In genomic region chr1:156146749-156147405, GRCh38 we compare ENCODE assay signal across 10 cellular contexts. TPM values are rescaled to one million over a fixed set of nuclear protein-coding genes. Genes with fewer than 3 reads are reported as not detected.
DNase-seq lines count a peak whose midpoint lies in the region; ATAC-seq and TF ChIP-seq lines count a peak whose summit lies in the region.
"Had no signal": no experiment of that assay in that cellular context is flagged by ENCODE, and none has a peak within 500 bp of the region (broad histone marks: within the 10 kb centered on the region; RNA-seq: fewer than 3 reads in every experiment).

No MANE protein-coding gene starts in this region.

- TF ChIP-seq POLR2A in uterus (IDR thresholded peaks at IDR 0.05), result no peak

- no peaks in the 10 kb centered on the region for H3K9me3 ChIP-seq in iPS-15b (ENCODE audit: control insufficient read depth, insufficient read depth, low read length)
- H3K9me3 ChIP-seq in uterus, result no peaks in the 10 kb centered on the region

- H3K27ac ChIP-seq in uterus, result peak overlapping the region in 1 of 2 donors; percentile 45
- H3K27ac ChIP-seq: PC-9 had no signal

- no peaks in the 10 kb centered on the region for H3K27me3 Mint-ChIP-seq in activated CD4-positive, alpha-beta T cell treated with anti-CD3 and anti-CD28 coated beads for 36 hours
- no peaks in the 10 kb centered on the region; the same call in 1 of the 2 replicates for H3K27me3 Mint-ChIP-seq in WTC11 (ENCODE audit: low read depth)
- no peaks in the 10 kb centered on the region for H3K27me3 Mint-ChIP-seq in stimulated activated naive CD8-positive, alpha-beta T cell treated with anti-CD3 and anti-CD28 coated beads, Interleukin-15, amount 100 ng/mL, for 72 hours

- peak; percentile 54 for DNase-seq in activated CD4-positive, alpha-beta T cell treated with anti-CD3 and anti-CD28 coated beads for 36 hours
- no peak for DNase-seq in activated CD4-positive, alpha-beta T cell treated with anti-CD3 and anti-CD28 coated beads, Interleukin-2, amount 50 U/mL, for 1 hour
- no peak for DNase-seq in WTC11 (ENCODE audit: low spot score)
- DNase-seq in stimulated activated naive CD8-positive, alpha-beta T cell treated with anti-CD3 and anti-CD28 coated beads, Interleukin-15, amount 100 ng/mL, for 72 hours, result peak in 1 of 2 donors; percentile 49
- no peak for DNase-seq in amniotic stem cell (lab: John Stamatoyannopoulos, UW)
- no peak for DNase-seq in uterus
- DNase-seq: effector CD4-positive, alpha-beta T cell; PC-9 had no signal

- CTCF ChIA-PET in activated CD4-positive, alpha-beta T cell treated with anti-CD3 and anti-CD28 coated beads for 36 hours (lab: Charles Lee), result interaction anchor here (0.5 to 13.4 kb wide), 16 partner anchors 18 to 173 kb away, joined by 3 to 229 read pairs (median 3); partner anchors contain the start of genes PAQR6 and SMG5
- CTCF ChIA-PET in WTC11 (lab: Charles Lee), result interaction anchor here (0.9 to 5.8 kb wide), 12 partner anchors 10 to 162 kb away, joined by 3 to 124 read pairs (median 5); partner anchors contain the start of genes PMF1 and SLC25A44

- peak overlapping the region; percentile 85 for H3K27ac Mint-ChIP-seq in activated CD4-positive, alpha-beta T cell treated with anti-CD3 and anti-CD28 coated beads for 36 hours
- H3K27ac Mint-ChIP-seq in WTC11, result peak overlapping the region; percentile 87
- H3K27ac Mint-ChIP-seq in stimulated activated naive CD8-positive, alpha-beta T cell treated with anti-CD3 and anti-CD28 coated beads, Interleukin-15, amount 100 ng/mL, for 72 hours, result peak overlapping the region; percentile 91 to 98

- peak overlapping the region; percentile 37 for H3K4me3 Mint-ChIP-seq in activated CD4-positive, alpha-beta T cell treated with anti-CD3 and anti-CD28 coated beads for 36 hours
- peak overlapping the region; percentile 58 for H3K4me3 Mint-ChIP-seq in WTC11
- H3K4me3 Mint-ChIP-seq in stimulated activated naive CD8-positive, alpha-beta T cell treated with anti-CD3 and anti-CD28 coated beads, Interleukin-15, amount 100 ng/mL, for 72 hours, result peak overlapping the region; percentile 86 to 95

- no peak for TF ChIP-seq CTCF in WTC11 (IDR thresholded peaks at IDR 0.05)
- no peak for TF ChIP-seq CTCF in uterus (IDR thresholded peaks at IDR 0.05)

- peaks cover 28% of the 10 kb centered on the region for H3K4me1 ChIP-seq in iPS-15b (ENCODE audit: control insufficient read depth, insufficient read depth, low read length)
- no peaks in the 10 kb centered on the region for H3K4me1 ChIP-seq in uterus

- no peaks in the 10 kb centered on the region for H3K36me3 Mint-ChIP-seq in activated CD4-positive, alpha-beta T cell treated with anti-CD3 and anti-CD28 coated beads for 36 hours (ENCODE audit: low read depth)
- no peaks in the 10 kb centered on the region for H3K36me3 Mint-ChIP-seq in WTC11

- H3K4me3 ChIP-seq in iPS-15b (ENCODE audit: low read depth, low read length), result peak overlapping the region; percentile 36
- H3K4me3 ChIP-seq in uterus, result no peak overlapping the region
- H3K4me3 ChIP-seq: PC-9 had no signal

- H3K9me3 Mint-ChIP-seq in activated CD4-positive, alpha-beta T cell treated with anti-CD3 and anti-CD28 coated beads for 36 hours (ENCODE audit: low read depth), result no peaks in the 10 kb centered on the region
- H3K9me3 Mint-ChIP-seq in WTC11, result no peaks in the 10 kb centered on the region
- no peaks in the 10 kb centered on the region for H3K9me3 Mint-ChIP-seq in stimulated activated naive CD8-positive, alpha-beta T cell treated with anti-CD3 and anti-CD28 coated beads, Interleukin-15, amount 100 ng/mL, for 72 hours

- H3K9ac ChIP-seq in iPS-15b (ENCODE audit: low read depth, low read length), result peak overlapping the region; percentile 41

- POLR2A ChIA-PET in activated CD4-positive, alpha-beta T cell treated with anti-CD3 and anti-CD28 coated beads for 36 hours (lab: Charles Lee), result interaction anchor here (0.6 kb wide), 1 partner anchor 72 kb away, joined by 3 read pairs; no protein-coding TSS in a partner anchor
- POLR2A ChIA-PET in WTC11 (lab: Charles Lee), result interaction anchor here (0.6 to 2.7 kb wide), 2 partner anchors 18 to 66 kb away, joined by 3 to 9 read pairs; partner anchors contain the start of gene PMF1

- ATAC-seq in activated CD4-positive, alpha-beta T cell treated with anti-CD3 and anti-CD28 coated beads for 36 hours, result peak; percentile 23
- ATAC-seq in WTC11 (no peak), HG03097 (IDR thresholded peaks at IDR 0.05; ENCODE audit: low FRiP score, unreplicated experiment) (no peak)
- ATAC-seq in stimulated activated naive CD8-positive, alpha-beta T cell treated with anti-CD3 and anti-CD28 coated beads, Interleukin-15, amount 100 ng/mL, for 72 hours, result peak; percentile 25

- no peaks in the 10 kb centered on the region for H3K36me3 ChIP-seq in iPS-15b (ENCODE audit: control insufficient read depth, insufficient read depth, low read length)
- H3K36me3 ChIP-seq in uterus, result no peaks in the 10 kb centered on the region

- H3K4me1 Mint-ChIP-seq in activated CD4-positive, alpha-beta T cell treated with anti-CD3 and anti-CD28 coated beads for 36 hours, result peaks cover 48% of the 10 kb centered on the region
- peaks cover 53% of the 10 kb centered on the region for H3K4me1 Mint-ChIP-seq in WTC11
- peaks cover 66% of the 10 kb centered on the region for H3K4me1 Mint-ChIP-seq in stimulated activated naive CD8-positive, alpha-beta T cell treated with anti-CD3 and anti-CD28 coated beads, Interleukin-15, amount 100 ng/mL, for 72 hours

- intact Hi-C loops in activated CD4-positive, alpha-beta T cell treated with anti-CD3 and anti-CD28 coated beads for 36 hours (cut with DNase I, micrococcal nuclease), result loop anchor here (1.0 to 10.0 kb wide), 7 partner anchors 46 to 298 kb away; partner anchors contain the start of genes CCT3 (in 1 of the 2), SMG5 (in 1 of the 2) and TSACC (in 1 of the 2)
- intact Hi-C loops in uterus (cut with DNase I; ENCODE audit: low total_unique reads), result loop anchor here (5.0 kb wide), 1 partner anchor 80 kb away; no protein-coding TSS in a partner anchor

- H3K27me3 ChIP-seq in iPS-15b (ENCODE audit: control insufficient read depth, insufficient read depth, low read length) (no peaks in the 10 kb centered on the region), uterus (peaks cover 0 to 2% of the 10 kb centered on the region in 2 donors)

TF ChIP-seq in WTC11, 78 proteins besides CTCF, POLR2A, EP300 and RAD21:
- TF ChIP-seq FOXK1 (CRISPR knock-in tag; IDR thresholded peaks at IDR 0.05) (no peak), OVOL2 (CRISPR knock-in tag; IDR thresholded peaks at IDR 0.05; ENCODE audit: borderline replicate concordance) (no peak), SP1 (CRISPR knock-in tag; conservative IDR thresholded peaks at IDR 0.05) (no peak), SOX15 (CRISPR knock-in tag; IDR thresholded peaks at IDR 0.05) (no peak), TCF7 (CRISPR knock-in tag; IDR thresholded peaks at IDR 0.05; ENCODE audit: low read depth) (no peak), NR3C1 (CRISPR knock-in tag; conservative IDR thresholded peaks at IDR 0.05; ENCODE audit: low read depth) (no peak), ZNF317 (CRISPR knock-in tag; IDR thresholded peaks at IDR 0.05; ENCODE audit: borderline replicate concordance, low read depth) (no peak), ZNF219 (CRISPR knock-in tag; IDR thresholded peaks at IDR 0.05; ENCODE audit: borderline replicate concordance) (no peak), GRHL2 (CRISPR knock-in tag; IDR thresholded peaks at IDR 0.05; ENCODE audit: insufficient replicate concordance, severe bottlenecking) (no peak), GABPB1 (CRISPR knock-in tag; IDR thresholded peaks at IDR 0.05) (no peak), NFE2L1 (CRISPR knock-in tag; IDR thresholded peaks at IDR 0.05) (no peak), EMX1 (CRISPR knock-in tag; IDR thresholded peaks at IDR 0.05) (no peak)
- TF ChIP-seq, protein P1, sequence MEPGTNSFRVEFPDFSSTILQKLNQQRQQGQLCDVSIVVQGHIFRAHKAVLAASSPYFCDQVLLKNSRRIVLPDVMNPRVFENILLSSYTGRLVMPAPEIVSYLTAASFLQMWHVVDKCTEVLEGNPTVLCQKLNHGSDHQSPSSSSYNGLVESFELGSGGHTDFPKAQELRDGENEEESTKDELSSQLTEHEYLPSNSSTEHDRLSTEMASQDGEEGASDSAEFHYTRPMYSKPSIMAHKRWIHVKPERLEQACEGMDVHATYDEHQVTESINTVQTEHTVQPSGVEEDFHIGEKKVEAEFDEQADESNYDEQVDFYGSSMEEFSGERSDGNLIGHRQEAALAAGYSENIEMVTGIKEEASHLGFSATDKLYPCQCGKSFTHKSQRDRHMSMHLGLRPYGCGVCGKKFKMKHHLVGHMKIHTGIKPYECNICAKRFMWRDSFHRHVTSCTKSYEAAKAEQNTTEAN (CRISPR knock-in tag; IDR thresholded peaks at IDR 0.05), result no peak

RNA-seq across cellular contexts. Expression of gene SEMA4A, which starts 6.5 kb away (rescaled TPM):
- 10 to 100 TPM; 53.3 to 64.5 TPM for total RNA-seq in activated CD4-positive, alpha-beta T cell treated with anti-CD3 and anti-CD28 coated beads for 36 hours
- total RNA-seq in WTC11 (2021), result 6.9 to 12.4 TPM (median 8.7 TPM) in 3 replicates
- 1 to 10 TPM in 3 of 4 donors, not detected in 1; 3.1 to 8.2 (median 4.1) TPM for total RNA-seq in uterus

RNA-seq across cellular contexts. Expression of gene LMNA, which starts 32.4 kb away (rescaled TPM):
- 100 to 1,000 TPM; 184 to 218 TPM for total RNA-seq in activated CD4-positive, alpha-beta T cell treated with anti-CD3 and anti-CD28 coated beads for 36 hours
- total RNA-seq in WTC11 (2021), result 40.7 to 68.8 TPM (median 46.2 TPM) in 3 replicates
- 100 to 1,000 TPM; 245 to 533 (median 373) TPM for total RNA-seq in uterus

RNA-seq across cellular contexts. Expression of gene SLC25A44, which starts 47.0 kb away (rescaled TPM):
- total RNA-seq in activated CD4-positive, alpha-beta T cell treated with anti-CD3 and anti-CD28 coated beads for 36 hours, result 10 to 100 TPM; 42.4 to 51.9 TPM
- total RNA-seq in WTC11 (2021), result 17.9 to 29.1 TPM (median 19.7 TPM) in 3 replicates
- 10 to 100 TPM in 2 of 4 donors, 1 to 10 TPM in 2; 5.9 to 26.9 (median 11.1) TPM for total RNA-seq in uterus

Comparison
In these comparisons a context has a peak if more than half of its experiments do, and no peak if none do; other contexts are left out.
1. ATAC-seq: peak in activated CD4-positive, alpha-beta T cell treated with anti-CD3 and anti-CD28 coated beads for 36 hours (single experiment) and stimulated activated naive CD8-positive, alpha-beta T cell treated with anti-CD3 and anti-CD28 coated beads, Interleukin-15, amount 100 ng/mL, for 72 hours (single experiment); none in WTC11 (single experiment) and HG03097 (single experiment).
2. H3K4me3 Mint-ChIP-seq: peak in every context shown above with its lines; median percentile 90 in stimulated activated naive CD8-positive, alpha-beta T cell treated with anti-CD3 and anti-CD28 coated beads, Interleukin-15, amount 100 ng/mL, for 72 hours; 58 in WTC11; 37 in activated CD4-positive, alpha-beta T cell treated with anti-CD3 and anti-CD28 coated beads for 36 hours.
3. Peak in every context shown above with its lines, with median percentiles within 50 percentile points of each other: H3K27ac Mint-ChIP-seq.